Comparison of ENCODE assay signal across 12 cellular contexts in genomic region chr15:38217788-38218609, GRCh38. TPM values are rescaled to one million over a fixed set of nuclear protein-coding genes. Genes with fewer than 3 reads are reported as not detected.
DNase-seq lines count a peak whose midpoint lies in the region; ATAC-seq, FAIRE-seq and TF ChIP-seq lines count a peak whose summit lies in the region.
"Had no signal": no experiment of that assay in that cellular context is flagged by ENCODE, and none has a peak within 500 bp of the region (broad histone marks: within the 10 kb centered on the region; RNA-seq: fewer than 3 reads in every experiment).

No MANE protein-coding gene starts in this region.

- CTCF ChIA-PET in A549 (lab: Yijun Ruan, JAX) (no interaction called here), WTC11 (lab: Charles Lee) (no interaction called here)

- no peak overlapping the region for H3K27ac Mint-ChIP-seq in WTC11
- H3K27ac Mint-ChIP-seq: activated CD8-positive, alpha-beta T cell treated with anti-CD3 and anti-CD28 coated beads, Interleukin-2, amount 10 ng/mL, durations not matched to agents 7 days and 5 days had no signal

- intact Hi-C loops in left lung (cut with DNase I): no loop called here
- intact Hi-C loops in posterior vena cava (cut with DNase I): no loop called here

- no peak for TF ChIP-seq POLR2A in A549 (IDR thresholded peaks at IDR 0.05; ENCODE audit: low read length)

- ATAC-seq in A549 (no peak), WTC11 (no peak), left lung (peak; percentile 83), GM19324 (IDR thresholded peaks at IDR 0.05; ENCODE audit: low FRiP score, unreplicated experiment) (no peak)
- ATAC-seq: activated CD8-positive, alpha-beta T cell treated with anti-CD3 and anti-CD28 coated beads, Interleukin-2, amount 10 ng/mL, durations not matched to agents 7 days and 5 days had no signal

- H3K9me3 ChIP-seq in A549: no peaks in the 10 kb centered on the region
- H3K9me3 ChIP-seq in left lung: no peaks in the 10 kb centered on the region
- H3K9me3 ChIP-seq: right lobe of liver had no signal

- peak overlapping the region; percentile 75 for H3K4me2 ChIP-seq in A549

- TF ChIP-seq RAD21 in A549 (conservative IDR thresholded peaks at IDR 0.05 in 1 of 2, IDR thresholded peaks at IDR 0.05 in 1 of 2): no peak

- WGBS in A549 (ENCODE audit: missing lambda C conversion rate): 64% methylated on average over 3 of the region's 3 CpGs

- POLR2A ChIA-PET in A549 (lab: Yijun Ruan, JAX): interaction anchor here (3.8 kb wide), 1 partner anchor 34 kb away, joined by 20 read pairs; the partner anchor contains the start of gene SPRED1
- POLR2A ChIA-PET in WTC11 (lab: Charles Lee): interaction anchor here (0.5 to 1.1 kb wide), 2 partner anchors 26 to 33 kb away, joined by 3 to 4 read pairs; no protein-coding TSS in a partner anchor

- no peak overlapping the region for H3K4me3 Mint-ChIP-seq in WTC11
- H3K4me3 Mint-ChIP-seq: activated CD8-positive, alpha-beta T cell treated with anti-CD3 and anti-CD28 coated beads, Interleukin-2, amount 10 ng/mL, durations not matched to agents 7 days and 5 days had no signal

- H3K27ac ChIP-seq in A549 (peak overlapping the region; percentile 63 to 72), left lung (peak overlapping the region; percentile 28 to 35)
- H3K27ac ChIP-seq: right lobe of liver had no signal

- H3K4me3 ChIP-seq in A549 (no peak overlapping the region), left lung (no peak overlapping the region)
- H3K4me3 ChIP-seq: right lobe of liver had no signal

- no peaks in the 10 kb centered on the region; the same call in 1 of the 2 replicates for H3K27me3 Mint-ChIP-seq in WTC11 (ENCODE audit: low read depth)

- TF ChIP-seq EP300 in A549 (IDR thresholded peaks at IDR 0.05): no peak

- DNase-seq in A549 (ENCODE audit: low read depth in 1 of 2, low spot score in 1 of 2): no peak
- DNase-seq in LHCN-M2 (ENCODE audit: low read depth): peak; percentile 19
- DNase-seq in WTC11 (ENCODE audit: low spot score): no peak
- no peak for DNase-seq in left lung
- no peak for DNase-seq in NCI-H1436 treated with DMSO at 0.1 percent for 48 hours (lab: John Stamatoyannopoulos, UW)
- no peak for DNase-seq in 8988T
- DNase-seq in posterior vena cava (ENCODE audit: low spot score): no peak
- DNase-seq: activated CD8-positive, alpha-beta T cell treated with anti-CD3 and anti-CD28 coated beads, Interleukin-2, amount 10 ng/mL, durations not matched to agents 7 days and 5 days; activated naive CD4-positive, alpha-beta T cell treated with Interleukin-2 at 50 U/mL for 16 hours; cerebellar nuclear complex; right lobe of liver had no signal

- H3K9me3 Mint-ChIP-seq in WTC11: no peaks in the 10 kb centered on the region

- H3K4me1 Mint-ChIP-seq in WTC11: peaks cover 18% of the 10 kb centered on the region

- H3K27me3 ChIP-seq in left lung: no peaks in the 10 kb centered on the region
- H3K27me3 ChIP-seq: right lobe of liver had no signal

- peaks cover 38% of the 10 kb centered on the region for H3K4me1 ChIP-seq in A549
- H3K4me1 ChIP-seq in left lung: peaks cover 3 to 4% of the 10 kb centered on the region in 2 donors
- H3K4me1 ChIP-seq: right lobe of liver had no signal

- H3K36me3 ChIP-seq in left lung: no peaks in the 10 kb centered on the region
- H3K36me3 ChIP-seq: right lobe of liver had no signal

- no peaks in the 10 kb centered on the region for H3K36me3 Mint-ChIP-seq in WTC11

- no peak for FAIRE-seq in A549 (lab: Jason Lieb, UNC)

- TF ChIP-seq CTCF in A549 (IDR thresholded peaks at IDR 0.05) (no peak), WTC11 (IDR thresholded peaks at IDR 0.05) (no peak), left lung (IDR thresholded peaks at IDR 0.05) (no peak)

TF ChIP-seq in A549, 52 proteins besides CTCF, POLR2A, EP300 and RAD21:
- TF ChIP-seq HOXB13 (CRISPR knock-in tag; IDR thresholded peaks at IDR 0.05; ENCODE audit: low read depth): no peak
- TF ChIP-seq, protein P1, sequence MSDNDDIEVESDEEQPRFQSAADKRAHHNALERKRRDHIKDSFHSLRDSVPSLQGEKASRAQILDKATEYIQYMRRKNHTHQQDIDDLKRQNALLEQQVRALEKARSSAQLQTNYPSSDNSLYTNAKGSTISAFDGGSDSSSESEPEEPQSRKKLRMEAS (IDR thresholded peaks at IDR 0.05): no peak
- TF ChIP-seq CEBPB (IDR thresholded peaks at IDR 0.05): peak in 1 of 2 experiments; percentile 57; a peak in 2 of 4 replicates

TF ChIP-seq in WTC11, 78 proteins besides CTCF, POLR2A, EP300 and RAD21:
- TF ChIP-seq ZNF219 (CRISPR knock-in tag; IDR thresholded peaks at IDR 0.05; ENCODE audit: borderline replicate concordance) (no peak), GABPB1 (CRISPR knock-in tag; IDR thresholded peaks at IDR 0.05) (peak; percentile 78)
TF ChIP-seq in WTC11: peak in this region for 1.

RNA-seq across cellular contexts. Expression of gene SPRED1, which starts 34.6 kb away (rescaled TPM):
- polyA plus RNA-seq in A549 (2011; rRNA removed): 6.1 and 8.6 TPM in 2 replicates
- 1.3 and 1.7 TPM in 2 replicates for polyA plus RNA-seq in A549 (2012; cell fraction: cytosol; rRNA removed)
- 1.1 and 1.8 TPM in 2 replicates for polyA plus RNA-seq in A549 (2012; cell fraction: nucleus; rRNA removed)
- polyA plus RNA-seq in A549 (2017; fragmentation: RNase III; extraction: RNeasy Plus Mini Kit Qiagen cat#74134 plus additional on column Dnase treatment): 5.5 to 6.0 TPM (median 5.9 TPM) in 3 replicates
- 12.9 and 13.9 TPM in 2 replicates for polyA minus RNA-seq in A549 (2011; rRNA and poly(A)+ RNA removed)
- total RNA-seq in LHCN-M2 (2014; rRNA removed): 46.1 and 48.4 TPM in 2 replicates
- polyA plus RNA-seq in LHCN-M2 (2012): 7.1 TPM
- 35.9 to 37.1 TPM (median 36.1 TPM) in 3 replicates for total RNA-seq in WTC11 (2021)
- total RNA-seq in left lung: 10 to 100 TPM; 57.5 to 59.4 TPM
- 10 to 100 TPM; 30.8 to 35.1 TPM for total RNA-seq in posterior vena cava
